Comparison of ENCODE assay signal across 8 cellular contexts in the genomic region with DNA sequence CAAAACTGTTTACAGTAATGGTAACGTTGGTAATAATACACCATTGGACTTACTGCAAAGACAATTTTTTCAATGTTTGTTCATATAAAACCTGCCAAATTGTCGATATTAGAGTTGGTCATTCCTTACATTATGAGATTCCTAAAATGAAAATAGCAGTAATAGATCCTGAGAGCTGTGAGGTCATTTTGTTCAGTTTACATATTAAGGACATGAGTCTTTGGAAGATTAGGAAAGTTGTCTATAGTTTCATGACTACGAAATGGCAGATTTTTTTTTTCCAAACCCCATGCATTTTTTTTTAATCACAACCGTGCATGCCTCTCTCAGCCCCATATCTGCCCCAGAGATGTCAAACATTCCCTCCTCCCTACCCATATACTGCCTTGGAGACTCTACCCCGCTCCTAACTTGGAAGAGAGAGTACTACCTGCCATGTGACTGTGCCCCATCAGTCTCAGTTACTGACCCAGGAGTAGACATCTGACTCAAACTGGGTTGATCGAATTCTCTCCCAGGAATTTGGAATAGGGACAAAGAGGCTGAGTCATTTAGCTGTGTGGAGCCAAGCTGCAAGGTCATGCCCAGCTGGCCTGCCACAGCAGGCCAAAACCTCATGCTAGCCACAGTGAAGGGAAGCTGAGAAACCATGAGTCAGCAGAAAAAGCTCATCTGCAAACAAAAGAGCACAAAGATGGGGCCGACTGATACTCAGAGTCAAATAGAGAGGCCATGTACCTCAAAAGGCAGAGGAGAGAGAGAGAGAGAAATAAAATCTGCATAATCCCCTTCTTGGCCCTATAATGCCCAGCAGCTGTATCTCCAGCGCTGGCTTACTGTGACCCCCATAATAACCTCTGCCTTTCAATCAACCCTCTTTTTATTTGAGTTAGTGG. TPM values are rescaled to one million over a fixed set of nuclear protein-coding genes. Genes with fewer than 3 reads are reported as not detected.
DNase-seq lines count a peak whose midpoint lies in the region; ATAC-seq and TF ChIP-seq lines count a peak whose summit lies in the region.

No MANE protein-coding gene starts in this region.

- in situ Hi-C loops in astrocyte of the spinal cord (cut with HindIII; ENCODE audit: low sequenced_read_pairs) = no loop called here

- no peaks in the 10 kb centered on the region for H3K9me3 ChIP-seq in BLaER1 treated with 17β-estradiol and CSF1 and Interleukin-3, amounts not matched to agents 10 nM and 100 nM (replicated peaks in 1 of 11)
- no peaks in the 10 kb centered on the region for H3K9me3 ChIP-seq in smooth muscle cell (replicated peaks; ENCODE audit: low read depth)
- no peaks in the 10 kb centered on the region for H3K9me3 ChIP-seq in Caco-2

- peak overlapping the region in 7 of 11 experiments; percentile 13 to 65 (median 49); a peak in 10 of 22 replicates for H3K27ac ChIP-seq in BLaER1 treated with 17β-estradiol and CSF1 and Interleukin-3, amounts not matched to agents 10 nM and 100 nM
- H3K27ac ChIP-seq in smooth muscle cell (ENCODE audit: low read depth) = peak overlapping the region; percentile 55

- no peaks in the 10 kb centered on the region for H3F3A ChIP-seq in smooth muscle cell (ENCODE audit: low read depth)

- POLR2A ChIA-PET in Caco-2 (lab: Charles Lee) = no interaction called here

- no peaks in the 10 kb centered on the region for H3K27me3 Mint-ChIP-seq in Caco-2 (ENCODE audit: insufficient read depth, unreplicated experiment)

- no peak overlapping the region for H3K4me3 ChIP-seq in BLaER1 treated with 17β-estradiol and CSF1 and Interleukin-3, amounts not matched to agents 10 nM and 100 nM
- no peak overlapping the region for H3K4me3 ChIP-seq in astrocyte of the spinal cord (ENCODE audit: low read depth, low read length)
- H3K4me3 ChIP-seq in smooth muscle cell = no peak overlapping the region
- H3K4me3 ChIP-seq in Caco-2 (ENCODE audit: low read depth, low read length) = no peak overlapping the region

- DNase-seq in NCI-H2196 (lab: John Stamatoyannopoulos, UW; ENCODE audit: unreplicated experiment) = peak; percentile 83
- DNase-seq in astrocyte of the spinal cord (ENCODE audit: low read depth, low spot score) = peak; percentile 98
- peak; percentile 75 for DNase-seq in iPS DF 19.7 (ENCODE audit: low read depth, low spot score)
- DNase-seq in smooth muscle cell (lab: John Stamatoyannopoulos, UW; ENCODE audit: unreplicated experiment) = no peak
- DNase-seq in Caco-2 = no peak

- no peaks in the 10 kb centered on the region for H3K36me3 ChIP-seq in BLaER1 treated with 17β-estradiol and CSF1 and Interleukin-3, amounts not matched to agents 10 nM and 100 nM
- H3K36me3 ChIP-seq in smooth muscle cell (ENCODE audit: low read depth) = no peaks in the 10 kb centered on the region
- H3K36me3 ChIP-seq in Caco-2 (ENCODE audit: control insufficient read depth, insufficient read depth, low read length) = peaks cover 1% of the 10 kb centered on the region; the same call in 1 of the 2 replicates

- no peak overlapping the region for H3K27ac Mint-ChIP-seq in Caco-2 (ENCODE audit: unreplicated experiment)

- BruUV-seq in Caco-2 (replicated peaks; lab: Mats Ljungman, UMichigan) = no TSS peak

- peaks cover 10% of the 10 kb centered on the region for H3K4me1 Mint-ChIP-seq in Caco-2 (ENCODE audit: low read depth, unreplicated experiment)

- no peak overlapping the region for H3K9ac ChIP-seq in BLaER1 treated with 17β-estradiol and CSF1 and Interleukin-3, amounts not matched to agents 10 nM and 100 nM
- no peak overlapping the region for H3K9ac ChIP-seq in smooth muscle cell (ENCODE audit: low read depth)

- H3K4me3 Mint-ChIP-seq in Caco-2 (ENCODE audit: unreplicated experiment) = no peak overlapping the region

- H3K9me3 Mint-ChIP-seq in Caco-2 (ENCODE audit: unreplicated experiment) = no peaks in the 10 kb centered on the region

- TF ChIP-seq CTCF in astrocyte of the spinal cord (IDR thresholded peaks at IDR 0.05; ENCODE audit: low read depth, low read length) (no peak), smooth muscle cell (IDR thresholded peaks at IDR 0.05; ENCODE audit: borderline replicate concordance, insufficient read depth, poor library complexity, severe bottlenecking) (no peak), Caco-2 (IDR thresholded peaks at IDR 0.05; ENCODE audit: insufficient read depth in 1 of 2, low read depth in 1 of 2, low read length in 1 of 2, severe bottlenecking in 1 of 2, unreplicated experiment in 1 of 2) (no peak)

- peak overlapping the region in 6 of 11 experiments; percentile 41 to 67 (median 54); a peak in 12 of 22 replicates for H3K4me2 ChIP-seq in BLaER1 treated with 17β-estradiol and CSF1 and Interleukin-3, amounts not matched to agents 10 nM and 100 nM
- peak overlapping the region; percentile 34 for H3K4me2 ChIP-seq in smooth muscle cell

- H3K36me3 Mint-ChIP-seq in Caco-2 (ENCODE audit: insufficient read depth, unreplicated experiment) = peaks cover 5% of the 10 kb centered on the region

- H3K27me3 ChIP-seq in BLaER1 treated with 17β-estradiol and CSF1 and Interleukin-3, amounts not matched to agents 10 nM and 100 nM = no peaks in the 10 kb centered on the region
- no peaks in the 10 kb centered on the region for H3K27me3 ChIP-seq in smooth muscle cell (ENCODE audit: low read depth)
- H3K27me3 ChIP-seq in Caco-2 (replicated peaks; ENCODE audit: control insufficient read depth, insufficient read depth, low read length) = no peaks in the 10 kb centered on the region

- intact Hi-C loops in Caco-2 (cut with micrococcal nuclease; ENCODE audit: unreplicated experiment) = no loop called here

- CTCF ChIA-PET in Caco-2 (lab: Charles Lee) = no interaction called here

- H3K79me2 ChIP-seq in smooth muscle cell (ENCODE audit: low read depth) = no peaks in the 10 kb centered on the region

- H2AFZ ChIP-seq in smooth muscle cell (ENCODE audit: low read depth) = peak overlapping the region; percentile 81

- H3K4me1 ChIP-seq in BLaER1 treated with 17β-estradiol and CSF1 and Interleukin-3, amounts not matched to agents 10 nM and 100 nM = peaks cover 0 to 46% (median 12%) of the 10 kb centered on the region in 10 experiments; a peak in 11 of 20 replicates
- H3K4me1 ChIP-seq in smooth muscle cell (ENCODE audit: low read depth) (peaks cover 11% of the 10 kb centered on the region), Caco-2 (peaks cover 9% of the 10 kb centered on the region; the same call in 1 of the 2 replicates)

- ATAC-seq in GM21717 (IDR thresholded peaks at IDR 0.05; ENCODE audit: unreplicated experiment) = peak; percentile 32
- ATAC-seq in GM18870 (IDR thresholded peaks at IDR 0.05; ENCODE audit: unreplicated experiment) = no peak

- H4K20me1 ChIP-seq in BLaER1 treated with 17β-estradiol and CSF1 and Interleukin-3, amounts not matched to agents 10 nM and 100 nM = no peaks in the 10 kb centered on the region
- H4K20me1 ChIP-seq in smooth muscle cell (ENCODE audit: low read depth) = no peaks in the 10 kb centered on the region

- WGBS in smooth muscle cell (ENCODE audit: low lambda C conversion rate) = 52% methylated on average over 8 of the region's 8 CpGs

RNA-seq across cellular contexts. Expression of a gene that starts 21.0 kb away (rescaled TPM):
- total RNA-seq in smooth muscle cell = 29.5 and 29.6 TPM in 2 replicates
- 50.5 and 60.3 TPM in 2 replicates for polyA plus RNA-seq in smooth muscle cell
- total RNA-seq in Caco-2 (2022) = 51.3 and 53.5 TPM in 2 replicates

Comparison
In these comparisons a context has a peak if more than half of its experiments do, and no peak if none do; other contexts are left out.
1. DNase-seq: peak in NCI-H2196 (single experiment), astrocyte of the spinal cord (single experiment) and iPS DF 19.7 (single experiment); none in smooth muscle cell (single experiment) and Caco-2 (0 of 2).